8 cellular contexts compared by ENCODE assay signal in genomic region chr6:14664112-14664592, GRCh38.
DNase-seq lines count a peak whose midpoint lies in the region; ATAC-seq lines count a peak whose summit lies in the region.

No MANE protein-coding gene starts in this region.

- no peak overlapping the region for H3K4me3 Mint-ChIP-seq in activated CD8-positive, alpha-beta memory T cell treated with anti-CD3 and anti-CD28 coated beads, Interleukin-2, amount 10 ng/mL, durations not matched to agents 7 days and 5 days
- H3K4me3 Mint-ChIP-seq in T-helper 17 cell: peak overlapping the region; percentile 81
- peak overlapping the region; percentile 59 for H3K4me3 Mint-ChIP-seq in stimulated activated effector memory CD8-positive, alpha-beta T cell treated with anti-CD3 and anti-CD28 coated beads, Interleukin-12 subunit alpha, Interleukin-12 subunit beta, amount 100 ng/mL, for 72 hours

- no peaks in the 10 kb centered on the region for H3K36me3 Mint-ChIP-seq in activated CD8-positive, alpha-beta memory T cell treated with anti-CD3 and anti-CD28 coated beads, Interleukin-2, amount 10 ng/mL, durations not matched to agents 7 days and 5 days
- no peaks in the 10 kb centered on the region for H3K36me3 Mint-ChIP-seq in T-helper 17 cell (ENCODE audit: low read depth)
- H3K36me3 Mint-ChIP-seq in stimulated activated effector memory CD8-positive, alpha-beta T cell treated with anti-CD3 and anti-CD28 coated beads, Interleukin-12 subunit alpha, Interleukin-12 subunit beta, amount 100 ng/mL, for 72 hours: no peaks in the 10 kb centered on the region

- peak overlapping the region; percentile 65 for H3K27ac Mint-ChIP-seq in activated CD8-positive, alpha-beta memory T cell treated with anti-CD3 and anti-CD28 coated beads, Interleukin-2, amount 10 ng/mL, durations not matched to agents 7 days and 5 days
- H3K27ac Mint-ChIP-seq in T-helper 17 cell: peak overlapping the region; percentile 95
- H3K27ac Mint-ChIP-seq in stimulated activated effector memory CD8-positive, alpha-beta T cell treated with anti-CD3 and anti-CD28 coated beads, Interleukin-12 subunit alpha, Interleukin-12 subunit beta, amount 100 ng/mL, for 72 hours: peak overlapping the region; percentile 91

- H3K27me3 Mint-ChIP-seq in activated CD8-positive, alpha-beta memory T cell treated with anti-CD3 and anti-CD28 coated beads, Interleukin-2, amount 10 ng/mL, durations not matched to agents 7 days and 5 days: peaks cover 28% of the 10 kb centered on the region
- H3K27me3 Mint-ChIP-seq in T-helper 17 cell: no peaks in the 10 kb centered on the region

- peak; percentile 48 for DNase-seq in activated CD8-positive, alpha-beta memory T cell treated with anti-CD3 and anti-CD28 coated beads, Interleukin-2, amount 10 ng/mL, durations not matched to agents 7 days and 5 days
- no peak for DNase-seq in activated CD8-positive, alpha-beta memory T cell treated with anti-CD3 and anti-CD28 coated beads, Interleukin-2, amount 50 U/mL, for 4 hours
- DNase-seq in T-helper 17 cell: peak in 1 of 3 donors; percentile 11
- DNase-seq in stimulated activated effector memory CD8-positive, alpha-beta T cell treated with anti-CD3 and anti-CD28 coated beads, Interleukin-12 subunit alpha, Interleukin-12 subunit beta, amount 100 ng/mL, for 72 hours (ENCODE audit: low spot score in 2 of 2): peak in 1 of 2 donors; percentile 58
- DNase-seq in cerebellar cortex (ENCODE audit: low spot score): no peak
- no peak for DNase-seq in NOMO-1 treated with dmso at 0.1 percent for 144 hours (lab: John Stamatoyannopoulos, UW; ENCODE audit: unreplicated experiment)
- no peak for DNase-seq in DMS 273 (lab: John Stamatoyannopoulos, UW; ENCODE audit: unreplicated experiment)

- H3K9me3 ChIP-seq in T-helper 17 cell (ENCODE audit: control insufficient read depth, low read length, poor library complexity, severe bottlenecking): no peaks in the 10 kb centered on the region

- no peaks in the 10 kb centered on the region for H3K9me3 Mint-ChIP-seq in activated CD8-positive, alpha-beta memory T cell treated with anti-CD3 and anti-CD28 coated beads, Interleukin-2, amount 10 ng/mL, durations not matched to agents 7 days and 5 days (ENCODE audit: low read depth)
- H3K9me3 Mint-ChIP-seq in stimulated activated effector memory CD8-positive, alpha-beta T cell treated with anti-CD3 and anti-CD28 coated beads, Interleukin-12 subunit alpha, Interleukin-12 subunit beta, amount 100 ng/mL, for 72 hours: no peaks in the 10 kb centered on the region

- peaks cover 29% of the 10 kb centered on the region for H3K4me1 Mint-ChIP-seq in activated CD8-positive, alpha-beta memory T cell treated with anti-CD3 and anti-CD28 coated beads, Interleukin-2, amount 10 ng/mL, durations not matched to agents 7 days and 5 days
- H3K4me1 Mint-ChIP-seq in T-helper 17 cell: peaks cover 23% of the 10 kb centered on the region
- peaks cover 34% of the 10 kb centered on the region for H3K4me1 Mint-ChIP-seq in stimulated activated effector memory CD8-positive, alpha-beta T cell treated with anti-CD3 and anti-CD28 coated beads, Interleukin-12 subunit alpha, Interleukin-12 subunit beta, amount 100 ng/mL, for 72 hours

- CTCF ChIA-PET in activated CD8-positive, alpha-beta memory T cell treated with anti-CD3 and anti-CD28 coated beads, Interleukin-2, amount 10 ng/mL, durations not matched to agents 7 days and 5 days (lab: Charles Lee): no interaction called here

- ATAC-seq in activated CD8-positive, alpha-beta memory T cell treated with anti-CD3 and anti-CD28 coated beads, Interleukin-2, amount 10 ng/mL, durations not matched to agents 7 days and 5 days: peak; percentile 76
- ATAC-seq in HG02852 (IDR thresholded peaks at IDR 0.05; ENCODE audit: unreplicated experiment) (peak; percentile 58), T-helper 17 cell (peak; percentile 77)
- ATAC-seq in stimulated activated effector memory CD8-positive, alpha-beta T cell treated with anti-CD3 and anti-CD28 coated beads, Interleukin-12 subunit alpha, Interleukin-12 subunit beta, amount 100 ng/mL, for 72 hours: peak; percentile 80
